ENCODE assay signal across 17 cellular contexts in the genomic region with DNA sequence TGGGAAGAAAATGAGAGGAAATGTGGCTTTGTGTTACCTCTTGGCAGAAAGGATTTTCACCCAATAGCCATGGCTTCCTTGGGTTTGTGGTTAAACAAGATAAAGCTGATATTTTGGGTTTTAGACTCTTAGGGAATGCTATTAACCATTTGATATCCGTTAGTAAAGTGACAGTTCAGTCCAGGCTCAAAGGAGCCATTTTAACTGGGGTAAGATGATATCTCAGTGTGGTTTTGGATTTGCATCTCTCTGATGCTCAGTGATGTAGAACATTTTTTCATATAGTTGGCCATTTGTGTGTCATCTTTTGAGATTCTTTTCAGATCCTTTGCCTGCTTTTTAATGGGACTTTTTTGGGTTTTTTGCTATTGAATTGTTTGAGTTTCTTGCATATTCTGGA. TPM values are rescaled to one million over a fixed set of nuclear protein-coding genes. Genes with fewer than 3 reads are reported as not detected.
DNase-seq lines count a peak whose midpoint lies in the region; TF ChIP-seq lines count a peak whose summit lies in the region.
"Had no signal": no experiment of that assay in that cellular context is flagged by ENCODE, and none has a peak within 500 bp of the region (broad histone marks: within the 10 kb centered on the region; RNA-seq: fewer than 3 reads in every experiment).

No MANE protein-coding gene starts in this region.

- H3K9ac ChIP-seq in OCI-LY3 (ENCODE audit: low read length): no peak overlapping the region
- H3K9ac ChIP-seq: BLaER1 treated with 17β-estradiol and CSF1 and Interleukin-3, amounts not matched to agents 10 nM and 100 nM; KMS-11 had no signal

- no peak overlapping the region for H2AFZ ChIP-seq in OCI-LY3 (ENCODE audit: low read depth, low read length)

- peaks cover 13% of the 10 kb centered on the region; the same call in 1 of the 2 replicates for H3K9me3 ChIP-seq in OCI-LY3 (ENCODE audit: insufficient read depth, low read length)
- H3K9me3 ChIP-seq in tibial artery: no peaks in the 10 kb centered on the region

- H3K27ac ChIP-seq in OCI-LY3 (ENCODE audit: low read length) (no peak overlapping the region), tibial artery (no peak overlapping the region)
- H3K27ac ChIP-seq: BLaER1 treated with 17β-estradiol and CSF1 and Interleukin-3, amounts not matched to agents 10 nM and 100 nM; KMS-11 had no signal

- no peaks in the 10 kb centered on the region for H3K27me3 ChIP-seq in OCI-LY3 (ENCODE audit: low read depth, low read length)
- no peaks in the 10 kb centered on the region for H3K27me3 ChIP-seq in tibial artery
- H3K27me3 ChIP-seq: BLaER1 treated with 17β-estradiol and CSF1 and Interleukin-3, amounts not matched to agents 10 nM and 100 nM had no signal

- no peak for TF ChIP-seq CTCF in OCI-LY3 (IDR thresholded peaks at IDR 0.05; ENCODE audit: low read depth, low read length)
- TF ChIP-seq CTCF in tibial artery (IDR thresholded peaks at IDR 0.05): no peak

- DNase-seq in Daoy (ENCODE audit: low read depth) (peak; percentile 11), fibroblast of peridontal ligament (ENCODE audit: extremely low read depth) (peak; percentile 46), dermis blood vessel endothelial cell (no peak), hippocampal formation (lab: John Stamatoyannopoulos, UW) (no peak), tibial artery (no peak)
- peak; percentile 9 for DNase-seq in Jurkat, Clone E6-1 (ENCODE audit: low read depth, low spot score)
- DNase-seq in stimulated activated naive CD4-positive, alpha-beta T cell (lab: John Stamatoyannopoulos, UW): no peak
- DNase-seq: CD8-positive, alpha-beta memory T cell; NCI-H1694 treated with DMSO at 0.1 percent for 48 hours; OCI-M1; RPMI8226; SHP77 treated with DMSO at 0.1 percent for 48 hours; T-helper 1 cell; T-helper 9 cell had no signal

- intact Hi-C loops in tibial artery (cut with DNase I; ENCODE audit: low total_unique reads): no loop called here

- no peaks in the 10 kb centered on the region for H4K20me1 ChIP-seq in OCI-LY3 (ENCODE audit: insufficient read depth, low read length)
- H4K20me1 ChIP-seq: BLaER1 treated with 17β-estradiol and CSF1 and Interleukin-3, amounts not matched to agents 10 nM and 100 nM had no signal

- H3K4me2 ChIP-seq in OCI-LY3 (ENCODE audit: low read length): peak overlapping the region; percentile 24; the same call in 1 of the 2 replicates
- H3K4me2 ChIP-seq: KMS-11 had no signal

- H3K4me1 ChIP-seq in OCI-LY3 (ENCODE audit: low read length) (peaks cover 11% of the 10 kb centered on the region), tibial artery (peaks cover 0 to 24% (median 12%) of the 10 kb centered on the region in 4 donors)

- H3K36me3 ChIP-seq in OCI-LY3 (replicated peaks; ENCODE audit: low read depth, low read length): peaks cover 22% of the 10 kb centered on the region
- H3K36me3 ChIP-seq in tibial artery: peaks cover 4 to 22% (median 7%) of the 10 kb centered on the region in 3 donors

- no peak overlapping the region for H3K4me3 ChIP-seq in Jurkat, Clone E6-1 (ENCODE audit: low read length)
- H3K4me3 ChIP-seq in OCI-LY3 (ENCODE audit: low read length) (no peak overlapping the region), tibial artery (no peak overlapping the region)
- H3K4me3 ChIP-seq: BLaER1 treated with 17β-estradiol and CSF1 and Interleukin-3, amounts not matched to agents 10 nM and 100 nM had no signal

- no peaks in the 10 kb centered on the region for H3K79me2 ChIP-seq in OCI-LY3 (ENCODE audit: low read length)

RNA-seq across cellular contexts. Expression of a gene that starts 30.1 kb away (rescaled TPM):
- total RNA-seq in Daoy (2014; rRNA removed; shearing (Covaris generic)): 41.5 and 56.5 TPM in 2 replicates
- 33.5 TPM for polyA plus RNA-seq in Jurkat, Clone E6-1 (2012; ENCODE audit: insufficient read depth, insufficient read length)
- total RNA-seq in dermis blood vessel endothelial cell: 18.6 and 28.4 TPM in 2 replicates

RNA-seq across cellular contexts. Expression of a gene that starts 33.9 kb away (rescaled TPM):
- 2.9 and 4.3 TPM in 2 replicates for total RNA-seq in Daoy (2014; rRNA removed; shearing (Covaris generic))
- polyA plus RNA-seq in Jurkat, Clone E6-1 (2012; ENCODE audit: insufficient read depth, insufficient read length): 3.5 TPM
- total RNA-seq in dermis blood vessel endothelial cell: 2.6 and 4.1 TPM in 2 replicates

Comparison
In these comparisons a context has a peak if more than half of its experiments do, and no peak if none do; other contexts are left out.
1. DNase-seq: peak in Daoy (single experiment), Jurkat, Clone E6-1 (single experiment) and fibroblast of peridontal ligament (single experiment); none in dermis blood vessel endothelial cell (single experiment), hippocampal formation (0 of 2), stimulated activated naive CD4-positive, alpha-beta T cell (0 of 6) and tibial artery (0 of 2).